In genomic region chr1:91020967-91021685, GRCh38 we compare ENCODE assay signal across 8 cellular contexts. TPM values are rescaled to one million over a fixed set of nuclear protein-coding genes. Genes with fewer than 3 reads are reported as not detected.
DNase-seq lines count a peak whose midpoint lies in the region; ATAC-seq and TF ChIP-seq lines count a peak whose summit lies in the region.

No MANE protein-coding gene starts in this region.

- POLR2A ChIA-PET in activated CD8-positive, alpha-beta T cell treated with anti-CD3 and anti-CD28 coated beads, Interleukin-2, amount 10 ng/mL, durations not matched to agents 7 days and 5 days (lab: Charles Lee): interaction anchor here (0.6 to 1.3 kb wide), 6 partner anchors 11 to 1822 kb away, joined by 3 to 4 read pairs (median 4); partner anchors contain the start of gene GBP4

- H3K9me3 Mint-ChIP-seq in activated CD8-positive, alpha-beta T cell treated with anti-CD3 and anti-CD28 coated beads, Interleukin-2, amount 10 ng/mL, durations not matched to agents 7 days and 5 days (ENCODE audit: insufficient read depth): no peaks in the 10 kb centered on the region

- peak overlapping the region; percentile 100 for H3K27ac ChIP-seq in ectodermal cell (ENCODE audit: insufficient read depth, low read depth, low read length, poor library complexity, severe bottlenecking)

- WGBS in ectodermal cell, 2 experiments: 1 to 2% methylated on average over 29 to 32 of the region's 33 CpGs

- H3K9me3 ChIP-seq in BE2C (no peaks in the 10 kb centered on the region), ectodermal cell (ENCODE audit: control insufficient read depth, low read length) (no peaks in the 10 kb centered on the region)

- peak; percentile 75 for DNase-seq in BE2C
- peak; percentile 76 for DNase-seq in NCI-H774 (lab: John Stamatoyannopoulos, UW)
- peak; percentile 77 for DNase-seq in activated CD8-positive, alpha-beta T cell treated with anti-CD3 and anti-CD28 coated beads, Interleukin-2, amount 10 ng/mL, durations not matched to agents 7 days and 5 days
- DNase-seq in lung microvascular endothelial cell (ENCODE audit: low read depth in 2 of 2): peak; percentile 83 to 87
- peak; percentile 42 to 66 (median 57) for DNase-seq in stimulated activated CD4-positive, alpha-beta T cell treated with anti-CD3 and anti-CD28 coated beads, TNF-alpha, amount 100 ng/mL, for 48 hours (ENCODE audit: low read depth in 3 of 3)

- no peaks in the 10 kb centered on the region for H3K27me3 Mint-ChIP-seq in activated CD8-positive, alpha-beta T cell treated with anti-CD3 and anti-CD28 coated beads, Interleukin-2, amount 10 ng/mL, durations not matched to agents 7 days and 5 days (ENCODE audit: low read depth)

- TF ChIP-seq CTCF in BE2C (IDR thresholded peaks at IDR 0.05; ENCODE audit: low read depth, low read length): no peak

- H3K4me3 ChIP-seq in BE2C (ENCODE audit: low read depth, low read length): peak overlapping the region; percentile 83
- H3K4me3 ChIP-seq in ectodermal cell (ENCODE audit: insufficient read depth, low read depth, low read length): peak overlapping the region; percentile 99

- H3K36me3 Mint-ChIP-seq in activated CD8-positive, alpha-beta T cell treated with anti-CD3 and anti-CD28 coated beads, Interleukin-2, amount 10 ng/mL, durations not matched to agents 7 days and 5 days (ENCODE audit: low read depth): peaks cover 31% of the 10 kb centered on the region

- H3K36me3 ChIP-seq in BE2C (no peaks in the 10 kb centered on the region), ectodermal cell (ENCODE audit: control insufficient read depth, insufficient read depth, low read length) (no peaks in the 10 kb centered on the region)

- H3K27ac Mint-ChIP-seq in activated CD8-positive, alpha-beta T cell treated with anti-CD3 and anti-CD28 coated beads, Interleukin-2, amount 10 ng/mL, durations not matched to agents 7 days and 5 days: peak overlapping the region; percentile 99

- H3K27me3 ChIP-seq in BE2C (no peaks in the 10 kb centered on the region), ectodermal cell (ENCODE audit: control insufficient read depth, insufficient read depth, low read length, poor library complexity, severe bottlenecking) (no peaks in the 10 kb centered on the region)

- CTCF ChIA-PET in activated CD8-positive, alpha-beta T cell treated with anti-CD3 and anti-CD28 coated beads, Interleukin-2, amount 10 ng/mL, durations not matched to agents 7 days and 5 days (lab: Charles Lee): interaction anchor here (1.3 kb wide), 1 partner anchor 144 kb away, joined by 5 read pairs; no protein-coding TSS in a partner anchor

- ATAC-seq in GM19025 (IDR thresholded peaks at IDR 0.05; ENCODE audit: low read depth, unreplicated experiment) (peak; percentile 22), HG03342 (IDR thresholded peaks at IDR 0.05; ENCODE audit: unreplicated experiment) (peak; percentile 43)
- ATAC-seq in activated CD8-positive, alpha-beta T cell treated with anti-CD3 and anti-CD28 coated beads, Interleukin-2, amount 10 ng/mL, durations not matched to agents 7 days and 5 days: peak; percentile 65

- H3K4me1 ChIP-seq in BE2C (no peaks in the 10 kb centered on the region), ectodermal cell (ENCODE audit: control insufficient read depth, insufficient read depth, low read length) (peaks cover under 1% of the 10 kb centered on the region)

- H3K4me1 Mint-ChIP-seq in activated CD8-positive, alpha-beta T cell treated with anti-CD3 and anti-CD28 coated beads, Interleukin-2, amount 10 ng/mL, durations not matched to agents 7 days and 5 days (ENCODE audit: low read depth): peaks cover 43% of the 10 kb centered on the region

- H3K4me3 Mint-ChIP-seq in activated CD8-positive, alpha-beta T cell treated with anti-CD3 and anti-CD28 coated beads, Interleukin-2, amount 10 ng/mL, durations not matched to agents 7 days and 5 days: peak overlapping the region; percentile 94

RNA-seq across cellular contexts. Expression of gene ZNF644, which starts 0.7 kb away (rescaled TPM):
- 25.4 TPM for polyA plus RNA-seq in BE2C (2012; ENCODE audit: insufficient read depth, insufficient read length, low read depth)
- total RNA-seq in activated CD8-positive, alpha-beta T cell treated with anti-CD3 and anti-CD28 coated beads, Interleukin-2, amount 10 ng/mL, durations not matched to agents 7 days and 5 days: 10 to 100 TPM; 49.4 to 52.2 TPM
- 75.2 TPM for polyA plus RNA-seq in ectodermal cell (2013, experiment 1 of 4)
- polyA plus RNA-seq in ectodermal cell (2013, experiment 2 of 4): 77.7 TPM
- polyA plus RNA-seq in ectodermal cell (2013, experiment 3 of 4): 58.9 TPM
- polyA plus RNA-seq in ectodermal cell (2013, experiment 4 of 4): 65.7 TPM
- 33.8 and 42.5 TPM in 2 replicates for total RNA-seq in lung microvascular endothelial cell

Comparison
In these comparisons a context has a peak if more than half of its experiments do, and no peak if none do; other contexts are left out.
1. Peak in every context shown above with its lines: DNase-seq, ATAC-seq, H3K4me3 ChIP-seq and H3K27ac ChIP-seq.